Comparison of ENCODE assay signal across 10 cellular contexts in genomic region chr7:133481676-133482075, GRCh38.
DNase-seq lines count a peak whose midpoint lies in the region; ATAC-seq and TF ChIP-seq lines count a peak whose summit lies in the region.
"Had no signal": no experiment of that assay in that cellular context is flagged by ENCODE, and none has a peak within 500 bp of the region (broad histone marks: within the 10 kb centered on the region; RNA-seq: fewer than 3 reads in every experiment).

No MANE protein-coding gene starts in this region.

- POLR2A ChIA-PET in AG04449 (lab: Yijun Ruan, JAX), result no interaction called here

- ATAC-seq in RWPE2 (ENCODE audit: low read depth), result peak; percentile 64
- no peak for ATAC-seq in GM18498 (IDR thresholded peaks at IDR 0.05; ENCODE audit: unreplicated experiment)
- no peak for ATAC-seq in GM21576 (IDR thresholded peaks at IDR 0.05; ENCODE audit: unreplicated experiment)

- TF ChIP-seq CTCF in AG04449 (IDR thresholded peaks at IDR 0.05; ENCODE audit: insufficient read depth, low read length, missing control alignments) (no peak), RWPE2 (IDR thresholded peaks at IDR 0.05; ENCODE audit: poor library complexity, severe bottlenecking) (no peak), fibroblast of villous mesenchyme (IDR thresholded peaks at IDR 0.05; ENCODE audit: insufficient read depth, low read depth, low read length) (no peak)

- H3K9me3 ChIP-seq in RWPE2 (ENCODE audit: severe bottlenecking), result no peaks in the 10 kb centered on the region

- CTCF ChIA-PET in AG04449 (lab: Yijun Ruan, JAX), result no interaction called here

- H3K27me3 ChIP-seq in RWPE2 (ENCODE audit: insufficient read depth, poor library complexity, severe bottlenecking), result no peaks in the 10 kb centered on the region

- H3K4me1 ChIP-seq in RWPE2 (ENCODE audit: insufficient read depth, poor library complexity, severe bottlenecking), result peaks cover 3% of the 10 kb centered on the region

- peaks cover 3% of the 10 kb centered on the region for H3K36me3 ChIP-seq in RWPE2 (ENCODE audit: low read depth)

- H3K4me3 ChIP-seq in AG04449 (ENCODE audit: low read depth, low read length), result no peak overlapping the region
- no peak overlapping the region for H3K4me3 ChIP-seq in RWPE2 (ENCODE audit: severe bottlenecking)
- no peak overlapping the region for H3K4me3 ChIP-seq in fibroblast of villous mesenchyme (ENCODE audit: low read depth, low read length)

- no peak overlapping the region for H3K27ac ChIP-seq in RWPE2 (ENCODE audit: poor library complexity, severe bottlenecking)

- peak; percentile 29 for DNase-seq in AG04449 (ENCODE audit: low read depth, low spot score)
- peak; percentile 73 for DNase-seq in EH (ENCODE audit: low read depth)
- no peak for DNase-seq in RWPE2 (ENCODE audit: low spot score)
- peak; percentile 40 for DNase-seq in fibroblast of villous mesenchyme (ENCODE audit: low read depth)
- DNase-seq in stimulated activated CD4-positive, alpha-beta T cell treated with anti-CD3 and anti-CD28 coated beads, Interleukin-2, amount 100 ng/mL, for 48 hours, result no peak
- DNase-seq in NCI-H510A (lab: John Stamatoyannopoulos, UW), result no peak
- DNase-seq: GF-D8, NCI-H2081 treated with DMSO at 0.1 percent for 48 hours had no signal

Comparison
In these comparisons a context has a peak if more than half of its experiments do, and no peak if none do; other contexts are left out.
1. DNase-seq: peak in AG04449 (single experiment), EH (single experiment) and fibroblast of villous mesenchyme (single experiment); none in RWPE2 (single experiment), stimulated activated CD4-positive, alpha-beta T cell treated with anti-CD3 and anti-CD28 coated beads, Interleukin-2, amount 100 ng/mL, for 48 hours (0 of 2) and NCI-H510A (single experiment).